ENCODE assay signal across 23 cellular contexts in the genomic region with DNA sequence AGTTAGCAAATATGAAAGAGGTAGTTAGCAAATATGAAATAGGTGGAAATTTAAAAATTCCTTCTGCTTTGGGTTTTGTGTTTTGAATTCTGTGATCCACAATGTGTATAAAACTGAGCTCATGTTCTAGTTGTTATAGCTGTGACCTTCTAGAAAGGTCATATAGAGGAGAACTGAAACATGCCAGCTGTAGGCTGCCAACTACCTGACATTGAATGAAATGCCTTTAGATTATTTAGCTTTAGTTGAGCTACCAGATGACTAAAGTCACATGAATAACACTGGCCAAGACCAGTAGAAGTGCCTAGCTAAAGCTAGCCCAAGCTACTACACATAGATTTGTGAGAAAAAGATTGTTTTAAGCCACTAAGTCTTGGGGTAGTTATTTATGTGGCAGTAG.
"Had no signal": no experiment of that assay in that cellular context is flagged by ENCODE, and none has a peak within 500 bp of the region (broad histone marks: within the 10 kb centered on the region; RNA-seq: fewer than 3 reads in every experiment).

No MANE protein-coding gene starts in this region.

- DNase-seq: stimulated activated CD4-positive, alpha-beta T cell treated with anti-CD3 and anti-CD28 coated beads, Interleukin-2, amount 100 ng/mL, for 48 hours; stimulated activated CD4-positive, alpha-beta T cell treated with anti-CD3 and anti-CD28 coated beads, Interleukin-4, amount 100 ng/mL, for 1 hour; stimulated activated CD4-positive, alpha-beta T cell treated with anti-CD3 and anti-CD28 coated beads, Interleukin-4, amount 100 ng/mL, for 24 hours; stimulated activated CD4-positive, alpha-beta T cell treated with anti-CD3 and anti-CD28 coated beads, Interleukin-4, amount 100 ng/mL, for 4 hours; stimulated activated CD8-positive, alpha-beta memory T cell treated with anti-CD3 and anti-CD28 coated beads, Interleukin-4, amount 100 ng/mL, for 48 hours; stimulated activated naive CD4-positive, alpha-beta T cell; stimulated activated naive CD4-positive, alpha-beta T cell treated with Interleukin-2 at 50 U/mL for 16 hours; stimulated activated naive CD8-positive, alpha-beta T cell treated with anti-CD3 and anti-CD28 coated beads, Interleukin-15, amount 100 ng/mL, for 72 hours; stimulated activated naive CD8-positive, alpha-beta T cell treated with anti-CD3 and anti-CD28 coated beads, Interleukin-15, Interleukin-2, amounts not matched to agents 100 U/mL and 50 U/mL, for 24 hours; stomach; substantia nigra; testis; thyroid gland; tibial artery; transverse colon; trophoblast cell; upper lobe of left lung; upper lobe of right lung; uterus had no signal

- H3K27me3 Mint-ChIP-seq: type B pancreatic cell had no signal

- H3K36me3 Mint-ChIP-seq: stimulated activated effector memory CD8-positive, alpha-beta T cell treated with anti-CD3 and anti-CD28 coated beads, Interleukin-12 subunit alpha, Interleukin-12 subunit beta, amount 100 ng/mL, for 72 hours; stimulated activated memory B cell treated with anti-CD40 and anti-IgM and Interleukin-4, amounts not matched to agents 10 μg/mL and 1 μg/mL and 100 μg/mL, for 72 hours; type B pancreatic cell had no signal

- ATAC-seq: stimulated activated effector memory CD8-positive, alpha-beta T cell treated with anti-CD3 and anti-CD28 coated beads, Interleukin-12 subunit alpha, Interleukin-12 subunit beta, amount 100 ng/mL, for 72 hours; stimulated activated memory B cell treated with anti-CD40 and anti-IgM and Interleukin-4, amounts not matched to agents 10 μg/mL and 1 μg/mL and 100 μg/mL, for 72 hours; stimulated activated naive CD8-positive, alpha-beta T cell treated with anti-CD3 and anti-CD28 coated beads, Interleukin-15, amount 100 ng/mL, for 72 hours; stimulated activated naive CD8-positive, alpha-beta T cell treated with anti-CD3 and anti-CD28 coated beads, Interleukin-15, Interleukin-2, amounts not matched to agents 100 U/mL and 50 U/mL, for 24 hours; upper lobe of right lung had no signal

- H3K27ac Mint-ChIP-seq: stimulated activated effector memory CD8-positive, alpha-beta T cell treated with anti-CD3 and anti-CD28 coated beads, Interleukin-12 subunit alpha, Interleukin-12 subunit beta, amount 100 ng/mL, for 72 hours; stimulated activated memory B cell treated with anti-CD40 and anti-IgM and Interleukin-4, amounts not matched to agents 10 μg/mL and 1 μg/mL and 100 μg/mL, for 72 hours; stimulated activated naive CD8-positive, alpha-beta T cell treated with anti-CD3 and anti-CD28 coated beads, Interleukin-15, amount 100 ng/mL, for 72 hours; stimulated activated naive CD8-positive, alpha-beta T cell treated with anti-CD3 and anti-CD28 coated beads, Interleukin-15, Interleukin-2, amounts not matched to agents 100 ng/mL and 50 ng/mL, for 24 hours; type B pancreatic cell had no signal

- H3K4me3 Mint-ChIP-seq: stimulated activated effector memory CD8-positive, alpha-beta T cell treated with anti-CD3 and anti-CD28 coated beads, Interleukin-12 subunit alpha, Interleukin-12 subunit beta, amount 100 ng/mL, for 72 hours; stimulated activated memory B cell treated with anti-CD40 and anti-IgM and Interleukin-4, amounts not matched to agents 10 μg/mL and 1 μg/mL and 100 μg/mL, for 72 hours; stimulated activated naive CD8-positive, alpha-beta T cell treated with anti-CD3 and anti-CD28 coated beads, Interleukin-15, amount 100 ng/mL, for 72 hours; stimulated activated naive CD8-positive, alpha-beta T cell treated with anti-CD3 and anti-CD28 coated beads, Interleukin-15, Interleukin-2, amounts not matched to agents 100 ng/mL and 50 ng/mL, for 24 hours; type B pancreatic cell had no signal

- H3K4me1 Mint-ChIP-seq: stimulated activated effector memory CD8-positive, alpha-beta T cell treated with anti-CD3 and anti-CD28 coated beads, Interleukin-12 subunit alpha, Interleukin-12 subunit beta, amount 100 ng/mL, for 72 hours; stimulated activated memory B cell treated with anti-CD40 and anti-IgM and Interleukin-4, amounts not matched to agents 10 μg/mL and 1 μg/mL and 100 μg/mL, for 72 hours; stimulated activated naive CD8-positive, alpha-beta T cell treated with anti-CD3 and anti-CD28 coated beads, Interleukin-15, amount 100 ng/mL, for 72 hours had no signal

- H3K9me3 Mint-ChIP-seq: type B pancreatic cell had no signal
